Comparison of ENCODE assay signal across 13 cellular contexts in the genomic region with DNA sequence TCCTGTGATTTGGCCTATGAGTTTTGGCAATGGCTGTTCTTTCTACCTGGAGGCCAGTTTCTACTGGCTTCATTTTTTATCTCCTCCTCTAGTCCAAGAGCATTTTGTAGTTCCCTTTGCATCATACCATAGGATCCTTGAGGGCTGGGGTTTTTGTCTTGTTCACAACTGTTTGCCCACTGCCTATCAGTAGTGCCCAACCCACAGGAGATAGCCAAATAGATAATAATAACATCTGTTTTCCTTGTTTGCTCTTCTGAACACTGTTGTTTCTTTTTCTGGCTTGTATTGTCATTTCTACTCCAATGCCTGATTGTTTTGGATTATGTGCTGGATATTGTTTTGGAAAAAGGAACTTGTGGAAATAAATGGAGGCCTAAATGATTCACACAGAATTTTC. TPM values are rescaled to one million over a fixed set of nuclear protein-coding genes. Genes with fewer than 3 reads are reported as not detected.
DNase-seq lines count a peak whose midpoint lies in the region; ATAC-seq, FAIRE-seq and TF ChIP-seq lines count a peak whose summit lies in the region.
"Had no signal": no experiment of that assay in that cellular context is flagged by ENCODE, and none has a peak within 500 bp of the region (broad histone marks: within the 10 kb centered on the region; RNA-seq: fewer than 3 reads in every experiment).

No MANE protein-coding gene starts in this region.

- intact Hi-C loops in GM12878 (cut with micrococcal nuclease; ENCODE audit: unreplicated experiment) = no loop called here
- intact Hi-C loops in transverse colon (cut with DNase I; ENCODE audit: low total_unique reads) = no loop called here

- no peaks in the 10 kb centered on the region for H3K9me3 ChIP-seq in Karpas-422 (ENCODE audit: low read length)
- H3K9me3 ChIP-seq in GM12878 (replicated peaks; ENCODE audit: control insufficient read depth, insufficient read depth, low read length) = no peaks in the 10 kb centered on the region
- no peaks in the 10 kb centered on the region for H3K9me3 ChIP-seq in transverse colon

- peaks cover 19% of the 10 kb centered on the region for H3K36me3 Mint-ChIP-seq in natural killer cell treated with Interleukin-12 subunit alpha and Interleukin-12 subunit beta and Interleukin-15 and Interleukin-18, amount 100 ng/mL, for 72 hours
- H3K36me3 Mint-ChIP-seq: IgD-negative memory B cell had no signal

- H3K79me2 ChIP-seq in Karpas-422 (ENCODE audit: low read length) = peaks cover 84% of the 10 kb centered on the region
- H3K79me2 ChIP-seq in GM12878 (ENCODE audit: control insufficient read depth, insufficient read depth, low read length) = peaks cover 84% of the 10 kb centered on the region

- peak overlapping the region; percentile 64 for H3K4me3 Mint-ChIP-seq in natural killer cell treated with Interleukin-12 subunit alpha and Interleukin-12 subunit beta and Interleukin-15 and Interleukin-18, amount 100 ng/mL, for 72 hours

- H3K27ac Mint-ChIP-seq in natural killer cell treated with Interleukin-12 subunit alpha and Interleukin-12 subunit beta and Interleukin-15 and Interleukin-18, amount 100 ng/mL, for 72 hours = peak overlapping the region in 1 of 2 donors; percentile 17
- H3K27ac Mint-ChIP-seq: IgD-negative memory B cell had no signal

- H3K9me2 ChIP-seq in Karpas-422 (replicated peaks; ENCODE audit: insufficient read depth, low read length) = no peaks in the 10 kb centered on the region

- H4K20me1 ChIP-seq in Karpas-422 (ENCODE audit: insufficient read depth, low read depth, low read length) (no peaks in the 10 kb centered on the region), GM12878 (ENCODE audit: control insufficient read depth, insufficient read depth) (no peaks in the 10 kb centered on the region)

- TF ChIP-seq EP300 in GM12878 (IDR thresholded peaks at IDR 0.05; ENCODE audit: borderline replicate concordance in 1 of 2, control insufficient read depth in 1 of 2, low read depth in 2 of 2, low read length in 2 of 2) = no peak
- TF ChIP-seq EP300 in transverse colon (IDR thresholded peaks at IDR 0.05; ENCODE audit: low read depth) = no peak

- no peak overlapping the region for H3K27ac ChIP-seq in Karpas-422 (ENCODE audit: low read length)
- peak overlapping the region; percentile 40; the same call in 1 of the 2 replicates for H3K27ac ChIP-seq in GM12878 (ENCODE audit: control insufficient read depth, insufficient read depth)
- no peak overlapping the region for H3K27ac ChIP-seq in foreskin keratinocyte
- H3K27ac ChIP-seq in transverse colon = no peak overlapping the region
- H3K27ac ChIP-seq: WERI-Rb-1 had no signal

- no peak overlapping the region for H3K9ac ChIP-seq in Karpas-422 (ENCODE audit: low read length)
- peak overlapping the region; percentile 56 for H3K9ac ChIP-seq in GM12878 (ENCODE audit: control insufficient read depth, insufficient read depth, low read length)

- ATAC-seq in GM12878 (no peak), foreskin keratinocyte (no peak)
- ATAC-seq in natural killer cell treated with Interleukin-12 subunit alpha and Interleukin-12 subunit beta and Interleukin-15 and Interleukin-18, amount 100 ng/mL, for 72 hours = no peak
- ATAC-seq: left lobe of liver, sciatic nerve had no signal

- H3K9me3 Mint-ChIP-seq in natural killer cell treated with Interleukin-12 subunit alpha and Interleukin-12 subunit beta and Interleukin-15 and Interleukin-18, amount 100 ng/mL, for 72 hours = no peaks in the 10 kb centered on the region
- H3K9me3 Mint-ChIP-seq: IgD-negative memory B cell had no signal

- TF ChIP-seq POLR2A in GM12878 (IDR thresholded peaks at IDR 0.05; ENCODE audit: low read depth, low read length) (no peak), transverse colon (IDR thresholded peaks at IDR 0.05) (no peak)

- no peaks in the 10 kb centered on the region for H3K27me3 Mint-ChIP-seq in natural killer cell treated with Interleukin-12 subunit alpha and Interleukin-12 subunit beta and Interleukin-15 and Interleukin-18, amount 100 ng/mL, for 72 hours

- TF ChIP-seq CTCF in GM12878 (IDR thresholded peaks at IDR 0.05 in 2 of 3, conservative IDR thresholded peaks at IDR 0.05 in 1 of 3; ENCODE audit: control insufficient read depth in 2 of 3, extremely low read depth in 1 of 3, insufficient read depth in 1 of 3, low read depth in 3 of 3, low read length in 3 of 3) = no peak
- TF ChIP-seq CTCF in foreskin keratinocyte (conservative IDR thresholded peaks at IDR 0.05) = no peak
- TF ChIP-seq CTCF in transverse colon (IDR thresholded peaks at IDR 0.05) = no peak

- peaks cover 67% of the 10 kb centered on the region for H3K36me3 ChIP-seq in Karpas-422 (ENCODE audit: insufficient read depth, low read length)
- peaks cover 0 to 9% of the 10 kb centered on the region in 2 experiments; a peak in 2 of 4 replicates for H3K36me3 ChIP-seq in GM12878 (ENCODE audit: control insufficient read depth in 2 of 2, insufficient read depth in 2 of 2, low read length in 1 of 2)
- no peaks in the 10 kb centered on the region for H3K36me3 ChIP-seq in transverse colon

- BruUV-seq in GM12878 (replicated peaks; lab: Mats Ljungman, UMichigan) = no TSS peak

- peak overlapping the region; percentile 23; the same call in 1 of the 2 replicates for H3K4me3 ChIP-seq in Karpas-422 (ENCODE audit: low read length)
- H3K4me3 ChIP-seq in GM12878 = peak overlapping the region; percentile 48
- no peak overlapping the region for H3K4me3 ChIP-seq in transverse colon

- no peak for FAIRE-seq in GM12878 (lab: Jason Lieb, UNC)

- TF ChIP-seq RAD21 in GM12878 (IDR thresholded peaks at IDR 0.05; ENCODE audit: insufficient read depth, low read depth, low read length) = no peak

- peak overlapping the region; percentile 73 for H3K4me2 ChIP-seq in Karpas-422 (ENCODE audit: low read depth, low read length, poor library complexity, severe bottlenecking)
- H3K4me2 ChIP-seq in GM12878 (ENCODE audit: control insufficient read depth, insufficient read depth) = peak overlapping the region; percentile 76

- POLR2A ChIA-PET in GM12878 (lab: Charles Lee) = no interaction called here

- H3K27me3 ChIP-seq in Karpas-422 (ENCODE audit: low read length) (no peaks in the 10 kb centered on the region), GM12878 (replicated peaks in 1 of 2; ENCODE audit: control insufficient read depth in 2 of 2, insufficient read depth in 2 of 2, low read length in 1 of 2) (no peaks in the 10 kb centered on the region), foreskin keratinocyte (no peaks in the 10 kb centered on the region), transverse colon (no peaks in the 10 kb centered on the region)

- CTCF ChIA-PET in GM12878 (lab: Yijun Ruan, JAX) = no interaction called here

- no peak overlapping the region for H2AFZ ChIP-seq in Karpas-422 (ENCODE audit: low read length)
- H2AFZ ChIP-seq in GM12878 (ENCODE audit: control insufficient read depth, low read depth, low read length) = peak overlapping the region; percentile 77

- RAD21 ChIA-PET in GM12878 (lab: Charles Lee; ENCODE audit: unreplicated experiment) = no interaction called here

- peaks cover 46% of the 10 kb centered on the region for H3K4me1 ChIP-seq in Karpas-422 (ENCODE audit: low read length)
- peaks cover 6% of the 10 kb centered on the region; the same call in 1 of the 2 replicates for H3K4me1 ChIP-seq in GM12878 (ENCODE audit: control insufficient read depth, insufficient read depth, low read length)
- peaks cover 34% of the 10 kb centered on the region for H3K4me1 ChIP-seq in foreskin keratinocyte
- H3K4me1 ChIP-seq in transverse colon = peaks cover 0 to 40% (median 11%) of the 10 kb centered on the region in 4 donors

- H3K4me1 Mint-ChIP-seq in natural killer cell treated with Interleukin-12 subunit alpha and Interleukin-12 subunit beta and Interleukin-15 and Interleukin-18, amount 100 ng/mL, for 72 hours (ENCODE audit: low read depth in 2 of 2) = peaks cover 8 to 37% of the 10 kb centered on the region in 2 donors

- SMC1A ChIA-PET in GM12878 (lab: Charles Lee; ENCODE audit: uncharacterized antibody, unreplicated experiment) = no interaction called here

- DNase-seq in NCI-H146 (lab: John Stamatoyannopoulos, UW) (peak; percentile 28), NCI-H146 treated with DMSO at 0.1 percent for 48 hours (lab: John Stamatoyannopoulos, UW; ENCODE audit: unreplicated experiment) (no peak), Karpas-422 (no peak), GM12878 (ENCODE audit: low read depth, low spot score) (no peak), foreskin keratinocyte (no peak), SHP77 treated with DMSO at 0.1 percent for 48 hours (lab: John Stamatoyannopoulos, UW) (no peak), transverse colon (no peak)
- no peak for DNase-seq in natural killer cell treated with Interleukin-12 subunit alpha and Interleukin-12 subunit beta and Interleukin-15 and Interleukin-18, amount 100 ng/mL, for 72 hours (ENCODE audit: low spot score)
- DNase-seq: NCI-H82, WERI-Rb-1 had no signal

- in situ Hi-C loops in GM12878 (cut with MboI) (no loop called here), transverse colon (cut with MboI; ENCODE audit: low pct_ligation_motif_present in 1 of 4, low pct_unique_long_range_greater_than_20kb in 1 of 4, low sequenced_read_pairs in 3 of 4) (no loop called here)

TF ChIP-seq in GM12878, 131 proteins besides CTCF, POLR2A, EP300 and RAD21 (continues in another document):
- no peak for TF ChIP-seq FOXM1 (IDR thresholded peaks at IDR 0.05; ENCODE audit: low read depth, low read length)
- no peak for TF ChIP-seq PAX8 (IDR thresholded peaks at IDR 0.05)

RNA-seq across cellular contexts. Expression of a gene that starts 3.4 kb away (rescaled TPM):
- 54.4 and 129 TPM in 2 replicates for total RNA-seq in Karpas-422 (2014; rRNA removed; shearing (Covaris generic); ENCODE audit: low replicate concordance)
- total RNA-seq in GM12878 (2013; cell fraction: nucleolus; rRNA removed) = 120 and 133 TPM in 2 replicates
- total RNA-seq in GM12878 (2014; rRNA removed) (90.0 and 121 TPM in 2 replicates), GM12878 (2014; rRNA removed; fragmentation: Illumina TruSeq; extraction: Trizol) (132 and 139 TPM in 2 replicates), GM12878 (2021) (80.6 and 81.5 TPM in 2 replicates), foreskin keratinocyte (88.8 and 105 TPM in 2 replicates), transverse colon (1 to 10 TPM in 2 of 4 donors, under 1 TPM in 1, not detected in 1; 0.80 to 3.3 (median 2.9) TPM)
- 23.8 TPM for polyA plus RNA-seq in GM12878 (2011; ENCODE audit: low read depth)
- polyA plus RNA-seq in GM12878 (2011; rRNA removed) (126 and 203 TPM in 2 replicates), GM12878 (2014; fragmentation: Illumina TruSeq; extraction: Trizol) (127 and 150 TPM in 2 replicates), GM12878 (2014; fragmentation: Nextera tagmentation; extraction: Ambion mirVana) (100 to 1,000 TPM; 228 to 361 TPM), GM12878 (2014; rRNA removed) (77.8 and 96.6 TPM in 2 replicates), GM12878 (2016; fragmentation: Nextera tagmentation; extraction: Ambion mirVana) (100 to 1,000 TPM; 203 to 216 TPM), foreskin keratinocyte (52.4 and 84.9 TPM in 2 replicates)
- polyA plus RNA-seq in GM12878 (2011; cell fraction: cytosol; rRNA removed) = 33.5 and 36.3 TPM in 2 replicates
- polyA plus RNA-seq in GM12878 (2011; cell fraction: nucleus; rRNA removed) = 78.8 and 83.4 TPM in 2 replicates
- 39.0 and 60.2 TPM in 2 replicates for polyA plus RNA-seq in GM12878 (2012)
- 27.9 and 32.5 TPM in 2 replicates for polyA minus RNA-seq in GM12878 (2011; rRNA and poly(A)+ RNA removed)
- 15.2 and 17.8 TPM in 2 replicates for polyA minus RNA-seq in GM12878 (2011; cell fraction: cytosol; rRNA and poly(A)+ RNA removed)
- polyA minus RNA-seq in GM12878 (2011; cell fraction: nucleus; rRNA and poly(A)+ RNA removed) = 38.4 and 61.6 TPM in 2 replicates
- 10 to 100 TPM; 52.9 to 61.1 TPM for total RNA-seq in natural killer cell treated with Interleukin-12 subunit alpha and Interleukin-12 subunit beta and Interleukin-15 and Interleukin-18, amount 100 ng/mL, for 72 hours

Comparison
In these comparisons a context has a peak if more than half of its experiments do, and no peak if none do; other contexts are left out.
1. H3K4me3 ChIP-seq: peak in Karpas-422 (single experiment) and GM12878 (single experiment); none in transverse colon (0 of 4).
2. RNA of a gene that starts 3.4 kb away (total RNA-seq): 54.4 to 129 TPM in Karpas-422, 88.8 to 105 TPM in foreskin keratinocyte, 80.6 to 139 TPM in GM12878 and 52.9 to 61.1 TPM in natural killer cell treated with Interleukin-12 subunit alpha and Interleukin-12 subunit beta and Interleukin-15 and Interleukin-18, amount 100 ng/mL, for 72 hours; 0.80 to 3.3 TPM in transverse colon; every median in the first group is over 10 times any median in the second.